Comparison of ENCODE assay signal across 10 cellular contexts in the genomic region with DNA sequence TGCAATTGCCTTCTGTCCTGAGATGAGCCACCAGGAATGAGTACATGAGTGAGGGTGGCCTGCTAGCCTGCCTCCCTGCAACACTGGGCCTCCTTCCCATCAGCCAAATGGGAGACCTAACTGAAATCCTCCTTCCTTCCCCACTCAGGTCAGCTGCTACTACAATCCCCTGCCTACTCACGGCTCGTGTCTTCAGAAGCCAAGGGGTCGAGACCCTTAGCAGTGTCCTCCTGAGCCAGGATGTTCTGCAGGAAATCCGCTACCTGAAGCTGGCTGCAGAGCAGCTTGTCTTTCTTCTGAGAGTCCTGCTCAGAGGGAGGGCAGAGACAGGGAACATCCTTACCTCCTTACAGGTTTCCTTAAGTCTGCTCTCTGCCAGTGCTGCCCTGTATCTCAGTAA. TPM values are rescaled to one million over a fixed set of nuclear protein-coding genes. Genes with fewer than 3 reads are reported as not detected.
DNase-seq lines count a peak whose midpoint lies in the region; ATAC-seq and TF ChIP-seq lines count a peak whose summit lies in the region.
"Had no signal": no experiment of that assay in that cellular context is flagged by ENCODE, and none has a peak within 500 bp of the region (broad histone marks: within the 10 kb centered on the region; RNA-seq: fewer than 3 reads in every experiment).

No MANE protein-coding gene starts in this region.

- H3K4me3 ChIP-seq in A673 (ENCODE audit: low read depth, low read length, poor library complexity, severe bottlenecking) (peak overlapping the region; percentile 75), GM23338 (peak overlapping the region; percentile 78), iPS-18a (ENCODE audit: low read length) (peak overlapping the region; percentile 97)

- peaks cover 33% of the 10 kb centered on the region for H3K79me2 ChIP-seq in GM23338 (replicated peaks; ENCODE audit: insufficient read depth)

- no peaks in the 10 kb centered on the region; the same call in 2 of the 3 replicates for H3K4me1 Mint-ChIP-seq in GM23338
- peaks cover 65% of the 10 kb centered on the region for H3K4me1 Mint-ChIP-seq in activated CD4-positive, alpha-beta memory T cell treated with anti-CD3 and anti-CD28 coated beads, Interleukin-2, amount 10 ng/mL, durations not matched to agents 7 days and 5 days

- H3K9me3 Mint-ChIP-seq in GM23338 = no peaks in the 10 kb centered on the region
- no peaks in the 10 kb centered on the region for H3K9me3 Mint-ChIP-seq in activated CD4-positive, alpha-beta memory T cell treated with anti-CD3 and anti-CD28 coated beads, Interleukin-2, amount 10 ng/mL, durations not matched to agents 7 days and 5 days

- peak overlapping the region; percentile 66 for H3K27ac ChIP-seq in A673 (ENCODE audit: low read depth, low read length, poor library complexity, severe bottlenecking)
- no peak overlapping the region for H3K27ac ChIP-seq in GM23338 (ENCODE audit: low read depth)
- no peak overlapping the region for H3K27ac ChIP-seq in iPS-18a (ENCODE audit: low read length)
- H3K27ac ChIP-seq: left ventricle myocardium inferior had no signal

- no peak overlapping the region for H3K9ac ChIP-seq in iPS-18a (ENCODE audit: low read length)

- no TSS peak for BruUV-seq in A673 (replicated peaks; lab: Mats Ljungman, UMichigan)

- peaks cover 42% of the 10 kb centered on the region for H3K36me3 Mint-ChIP-seq in GM23338 (ENCODE audit: low read depth)
- peaks cover 47% of the 10 kb centered on the region for H3K36me3 Mint-ChIP-seq in activated CD4-positive, alpha-beta memory T cell treated with anti-CD3 and anti-CD28 coated beads, Interleukin-2, amount 10 ng/mL, durations not matched to agents 7 days and 5 days (ENCODE audit: low read depth)

- H3K36me3 ChIP-seq in A673 (ENCODE audit: insufficient read depth, low read length, poor library complexity, severe bottlenecking) (peaks cover 48% of the 10 kb centered on the region), GM23338 (ENCODE audit: insufficient read depth) (peaks cover 20% of the 10 kb centered on the region; the same call in 1 of the 2 replicates), iPS-18a (ENCODE audit: control insufficient read depth, low read depth, low read length) (peaks cover 36% of the 10 kb centered on the region)
- H3K36me3 ChIP-seq: left ventricle myocardium inferior had no signal

- 0 out of 2 replicates have a peak overlapping the region, but pooled peaks have one; percentile 97 for H3K27ac Mint-ChIP-seq in GM23338
- H3K27ac Mint-ChIP-seq in activated CD4-positive, alpha-beta memory T cell treated with anti-CD3 and anti-CD28 coated beads, Interleukin-2, amount 10 ng/mL, durations not matched to agents 7 days and 5 days = peak overlapping the region; percentile 81

- peaks cover 12% of the 10 kb centered on the region for H3K27me3 Mint-ChIP-seq in GM23338 (ENCODE audit: insufficient read depth, low read depth, poor library complexity)
- no peaks in the 10 kb centered on the region for H3K27me3 Mint-ChIP-seq in activated CD4-positive, alpha-beta memory T cell treated with anti-CD3 and anti-CD28 coated beads, Interleukin-2, amount 10 ng/mL, durations not matched to agents 7 days and 5 days

- TF ChIP-seq CTCF in A673 (conservative IDR thresholded peaks at IDR 0.05; ENCODE audit: low read depth, low read length) = no peak
- no peak for TF ChIP-seq CTCF in GM23338 (conservative IDR thresholded peaks at IDR 0.05; ENCODE audit: low read depth in 2 of 2)
- TF ChIP-seq CTCF in GM10266 (IDR thresholded peaks at IDR 0.05; ENCODE audit: control insufficient read depth, insufficient read depth, low read depth, missing control alignments) = no peak

- no peak overlapping the region for H2AFZ ChIP-seq in GM23338

- peak overlapping the region; percentile 99 for H3K4me3 Mint-ChIP-seq in GM23338
- peak overlapping the region; percentile 91 for H3K4me3 Mint-ChIP-seq in activated CD4-positive, alpha-beta memory T cell treated with anti-CD3 and anti-CD28 coated beads, Interleukin-2, amount 10 ng/mL, durations not matched to agents 7 days and 5 days

- CTCF ChIA-PET in A673 (lab: Charles Lee) = no interaction called here
- CTCF ChIA-PET in activated CD4-positive, alpha-beta memory T cell treated with anti-CD3 and anti-CD28 coated beads, Interleukin-2, amount 10 ng/mL, durations not matched to agents 7 days and 5 days (lab: Charles Lee) = interaction anchor here (2.8 kb wide), 1 partner anchor 10 kb away, joined by 11 read pairs; no protein-coding TSS in a partner anchor

- H3F3A ChIP-seq in GM23338 (replicated peaks; ENCODE audit: low read depth) = no peaks in the 10 kb centered on the region

- H3K9me2 ChIP-seq in GM23338 (ENCODE audit: insufficient read depth) = no peaks in the 10 kb centered on the region

- H3K9me3 ChIP-seq in A673 (ENCODE audit: low read depth, low read length, poor library complexity, severe bottlenecking) (no peaks in the 10 kb centered on the region), iPS-18a (ENCODE audit: control insufficient read depth, low read depth, low read length) (no peaks in the 10 kb centered on the region)
- H3K9me3 ChIP-seq: left ventricle myocardium inferior had no signal

- H4K20me1 ChIP-seq in GM23338 (replicated peaks; ENCODE audit: insufficient read depth) = peaks cover 6% of the 10 kb centered on the region; the same call in 1 of the 2 replicates

- H3K27me3 ChIP-seq in A673 (replicated peaks; ENCODE audit: insufficient read depth, low read depth, low read length, poor library complexity) = no peaks in the 10 kb centered on the region
- no peaks in the 10 kb centered on the region for H3K27me3 ChIP-seq in GM23338 (ENCODE audit: insufficient read depth)
- H3K27me3 ChIP-seq in iPS-18a (ENCODE audit: control insufficient read depth, insufficient read depth, low read length) = no peaks in the 10 kb centered on the region

- intact Hi-C loops in A673 (cut with micrococcal nuclease; ENCODE audit: unreplicated experiment) = no loop called here

- POLR2A ChIA-PET in A673 (lab: Charles Lee; ENCODE audit: low non-redundant PET) = no interaction called here
- POLR2A ChIA-PET in activated CD4-positive, alpha-beta memory T cell treated with anti-CD3 and anti-CD28 coated beads, Interleukin-2, amount 10 ng/mL, durations not matched to agents 7 days and 5 days (lab: Charles Lee) = no interaction called here

- peak overlapping the region; percentile 98 for H3K4me2 ChIP-seq in GM23338

- DNase-seq in A673 (ENCODE audit: low spot score) (no peak), GM23338 (ENCODE audit: low spot score) (no peak), GM10266 (ENCODE audit: extremely low spot score) (no peak), putamen (ENCODE audit: low spot score) (no peak)
- no peak for DNase-seq in activated CD4-positive, alpha-beta memory T cell treated with anti-CD3 and anti-CD28 coated beads, Interleukin-2, amount 10 ng/mL, durations not matched to agents 7 days and 5 days
- DNase-seq: left ventricle myocardium inferior, NCI-H1092 treated with DMSO at 0.1 percent for 48 hours had no signal

- ATAC-seq in GM23338 (no peak), GM19351 (IDR thresholded peaks at IDR 0.05; ENCODE audit: unreplicated experiment) (no peak), HG02678 (IDR thresholded peaks at IDR 0.05; ENCODE audit: unreplicated experiment) (no peak)

- H3K4me1 ChIP-seq in A673 (ENCODE audit: insufficient read depth, low read length, poor library complexity, severe bottlenecking) = no peaks in the 10 kb centered on the region
- 0 out of 2 replicates have a peak, but pooled peaks cover 4% of the 10 kb centered on the region for H3K4me1 ChIP-seq in GM23338 (ENCODE audit: insufficient read depth)
- peaks cover 7% of the 10 kb centered on the region for H3K4me1 ChIP-seq in iPS-18a (ENCODE audit: control insufficient read depth, low read depth, low read length)

TF ChIP-seq in GM23338, 12 proteins besides CTCF, POLR2A, EP300 and RAD21 (continues in another document):
- TF ChIP-seq NANOG (IDR thresholded peaks at IDR 0.05; ENCODE audit: borderline replicate concordance) (no peak), ZNF331 (CRISPR knock-in tag; IDR thresholded peaks at IDR 0.05; ENCODE audit: low read depth) (no peak), EZH2phosphoT487 (IDR thresholded peaks at IDR 0.05; ENCODE audit: unreplicated experiment) (no peak), POLR2AphosphoS5 (IDR thresholded peaks at IDR 0.05; ENCODE audit: low read depth) (no peak), JUNB (IDR thresholded peaks at IDR 0.05; ENCODE audit: unreplicated experiment) (no peak), STAT1 (IDR thresholded peaks at IDR 0.05; ENCODE audit: unreplicated experiment) (no peak), CREB1 (CRISPR knock-in tag; IDR thresholded peaks at IDR 0.05; ENCODE audit: low read depth) (no peak), EZH2 (IDR thresholded peaks at IDR 0.05; ENCODE audit: low read depth, unreplicated experiment) (no peak), ZNF114 (CRISPR knock-in tag; IDR thresholded peaks at IDR 0.05) (no peak)
- TF ChIP-seq, protein P1, sequence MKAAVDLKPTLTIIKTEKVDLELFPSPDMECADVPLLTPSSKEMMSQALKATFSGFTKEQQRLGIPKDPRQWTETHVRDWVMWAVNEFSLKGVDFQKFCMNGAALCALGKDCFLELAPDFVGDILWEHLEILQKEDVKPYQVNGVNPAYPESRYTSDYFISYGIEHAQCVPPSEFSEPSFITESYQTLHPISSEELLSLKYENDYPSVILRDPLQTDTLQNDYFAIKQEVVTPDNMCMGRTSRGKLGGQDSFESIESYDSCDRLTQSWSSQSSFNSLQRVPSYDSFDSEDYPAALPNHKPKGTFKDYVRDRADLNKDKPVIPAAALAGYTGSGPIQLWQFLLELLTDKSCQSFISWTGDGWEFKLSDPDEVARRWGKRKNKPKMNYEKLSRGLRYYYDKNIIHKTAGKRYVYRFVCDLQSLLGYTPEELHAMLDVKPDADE (IDR thresholded peaks at IDR 0.05) = no peak

RNA-seq across cellular contexts. Expression of a gene that starts 1.2 kb away (rescaled TPM):
- 104 and 112 TPM in 2 replicates for total RNA-seq in A673 (2021)
- 81.1 and 83.7 TPM in 2 replicates for total RNA-seq in GM23338 (2014; rRNA removed; shearing (Covaris generic))
- 101 and 109 TPM in 2 replicates for polyA plus RNA-seq in GM23338 (2016; fragmentation: Nextera tagmentation; extraction: Ambion mirVana)
- 10 to 100 TPM; 75.9 to 78.2 TPM for total RNA-seq in activated CD4-positive, alpha-beta memory T cell treated with anti-CD3 and anti-CD28 coated beads, Interleukin-2, amount 10 ng/mL, durations not matched to agents 7 days and 5 days
